13 cellular contexts compared by ENCODE assay signal in genomic region chr2:98734157-98734556, GRCh38. TPM values are rescaled to one million over a fixed set of nuclear protein-coding genes. Genes with fewer than 3 reads are reported as not detected.
DNase-seq lines count a peak whose midpoint lies in the region; ATAC-seq and TF ChIP-seq lines count a peak whose summit lies in the region.
"Had no signal": no experiment of that assay in that cellular context is flagged by ENCODE, and none has a peak within 500 bp of the region (broad histone marks: within the 10 kb centered on the region; RNA-seq: fewer than 3 reads in every experiment).

No MANE protein-coding gene starts in this region.

- H3K4me3 ChIP-seq in Peyer's patch (no peak overlapping the region), testis (no peak overlapping the region)

- peaks cover 32% of the 10 kb centered on the region for H3K36me3 Mint-ChIP-seq in activated naive CD4-positive, alpha-beta T cell treated with anti-CD3 and anti-CD28 coated beads, Interleukin-2, amount 10 ng/mL, durations not matched to agents 7 days and 5 days
- peaks cover 15% of the 10 kb centered on the region for H3K36me3 Mint-ChIP-seq in central memory CD8-positive, alpha-beta T cell (ENCODE audit: insufficient read depth)
- H3K36me3 Mint-ChIP-seq in stimulated activated effector memory CD8-positive, alpha-beta T cell treated with anti-CD3 and anti-CD28 coated beads, Interleukin-12 subunit alpha, Interleukin-12 subunit beta, amount 100 ng/mL, for 72 hours: no peaks in the 10 kb centered on the region

- intact Hi-C loops in testis (cut with DNase I; ENCODE audit: low total_unique reads): no loop called here

- no peak for TF ChIP-seq CTCF in Peyer's patch (IDR thresholded peaks at IDR 0.05)
- TF ChIP-seq CTCF in testis (IDR thresholded peaks at IDR 0.05): no peak

- peak overlapping the region; percentile 30 to 66 (median 54) for H3K27ac ChIP-seq in Peyer's patch
- no peak overlapping the region for H3K27ac ChIP-seq in testis

- ATAC-seq in central memory CD8-positive, alpha-beta T cell (replicated peaks; ENCODE audit: extremely low read depth, poor library complexity, severe bottlenecking): no peak
- ATAC-seq in stimulated activated effector memory CD8-positive, alpha-beta T cell treated with anti-CD3 and anti-CD28 coated beads, Interleukin-12 subunit alpha, Interleukin-12 subunit beta, amount 100 ng/mL, for 72 hours: no peak
- no peak for ATAC-seq in GM18861 (IDR thresholded peaks at IDR 0.05; ENCODE audit: unreplicated experiment)

- peaks cover 69% of the 10 kb centered on the region for H3K4me1 Mint-ChIP-seq in activated naive CD4-positive, alpha-beta T cell treated with anti-CD3 and anti-CD28 coated beads, Interleukin-2, amount 10 ng/mL, durations not matched to agents 7 days and 5 days
- H3K4me1 Mint-ChIP-seq in central memory CD8-positive, alpha-beta T cell: peaks cover 58% of the 10 kb centered on the region
- peaks cover 68% of the 10 kb centered on the region for H3K4me1 Mint-ChIP-seq in stimulated activated effector memory CD8-positive, alpha-beta T cell treated with anti-CD3 and anti-CD28 coated beads, Interleukin-12 subunit alpha, Interleukin-12 subunit beta, amount 100 ng/mL, for 72 hours

- H3K27ac Mint-ChIP-seq in activated naive CD4-positive, alpha-beta T cell treated with anti-CD3 and anti-CD28 coated beads, Interleukin-2, amount 10 ng/mL, durations not matched to agents 7 days and 5 days: peak overlapping the region; percentile 88
- H3K27ac Mint-ChIP-seq in central memory CD8-positive, alpha-beta T cell (ENCODE audit: low read depth): peak overlapping the region; percentile 89
- H3K27ac Mint-ChIP-seq in stimulated activated effector memory CD8-positive, alpha-beta T cell treated with anti-CD3 and anti-CD28 coated beads, Interleukin-12 subunit alpha, Interleukin-12 subunit beta, amount 100 ng/mL, for 72 hours: peak overlapping the region; percentile 83

- CTCF ChIA-PET in activated naive CD4-positive, alpha-beta T cell treated with anti-CD3 and anti-CD28 coated beads, Interleukin-2, amount 10 ng/mL, durations not matched to agents 7 days and 5 days (lab: Charles Lee): interaction anchor here (0.7 to 1.6 kb wide), 4 partner anchors 42 to 127 kb away, joined by 3 to 7 read pairs (median 4); no protein-coding TSS in a partner anchor

- H3K27me3 Mint-ChIP-seq in activated naive CD4-positive, alpha-beta T cell treated with anti-CD3 and anti-CD28 coated beads, Interleukin-2, amount 10 ng/mL, durations not matched to agents 7 days and 5 days: no peaks in the 10 kb centered on the region
- H3K27me3 Mint-ChIP-seq in central memory CD8-positive, alpha-beta T cell: no peaks in the 10 kb centered on the region

- H3K4me1 ChIP-seq in Peyer's patch: peaks cover 0 to 21% (median 0%) of the 10 kb centered on the region in 4 donors
- peaks cover 9% of the 10 kb centered on the region for H3K4me1 ChIP-seq in testis

- peaks cover 1% of the 10 kb centered on the region for H3K9me3 Mint-ChIP-seq in activated naive CD4-positive, alpha-beta T cell treated with anti-CD3 and anti-CD28 coated beads, Interleukin-2, amount 10 ng/mL, durations not matched to agents 7 days and 5 days
- no peaks in the 10 kb centered on the region for H3K9me3 Mint-ChIP-seq in central memory CD8-positive, alpha-beta T cell
- no peaks in the 10 kb centered on the region for H3K9me3 Mint-ChIP-seq in stimulated activated effector memory CD8-positive, alpha-beta T cell treated with anti-CD3 and anti-CD28 coated beads, Interleukin-12 subunit alpha, Interleukin-12 subunit beta, amount 100 ng/mL, for 72 hours

- peak overlapping the region; percentile 50 for H3K4me3 Mint-ChIP-seq in activated naive CD4-positive, alpha-beta T cell treated with anti-CD3 and anti-CD28 coated beads, Interleukin-2, amount 10 ng/mL, durations not matched to agents 7 days and 5 days
- H3K4me3 Mint-ChIP-seq in central memory CD8-positive, alpha-beta T cell: peak overlapping the region; percentile 88
- H3K4me3 Mint-ChIP-seq in stimulated activated effector memory CD8-positive, alpha-beta T cell treated with anti-CD3 and anti-CD28 coated beads, Interleukin-12 subunit alpha, Interleukin-12 subunit beta, amount 100 ng/mL, for 72 hours: peak overlapping the region; percentile 81

- TF ChIP-seq POLR2A in Peyer's patch (IDR thresholded peaks at IDR 0.05) (no peak), testis (IDR thresholded peaks at IDR 0.05) (no peak)

- no peaks in the 10 kb centered on the region for H3K9me3 ChIP-seq in Peyer's patch
- no peaks in the 10 kb centered on the region for H3K9me3 ChIP-seq in testis

- 53 to 57% methylated on average over 3 of the region's 3 CpGs for WGBS in testis, 2 donors

- peak; percentile 35 for DNase-seq in activated naive CD4-positive, alpha-beta T cell treated with anti-CD3 and anti-CD28 coated beads, Interleukin-2, amount 10 ng/mL, durations not matched to agents 7 days and 5 days
- no peak for DNase-seq in activated naive CD4-positive, alpha-beta T cell treated with anti-CD3 and anti-CD28 coated beads, Interleukin-2, amount 50 U/mL, for 16 hours
- DNase-seq in Peyer's patch: no peak
- DNase-seq in central memory CD8-positive, alpha-beta T cell (ENCODE audit: low spot score in 2 of 2): no peak
- DNase-seq in stimulated activated effector memory CD8-positive, alpha-beta T cell treated with anti-CD3 and anti-CD28 coated beads, Interleukin-12 subunit alpha, Interleukin-12 subunit beta, amount 100 ng/mL, for 72 hours (ENCODE audit: low spot score in 2 of 2): no peak
- no peak for DNase-seq in mucosa of gallbladder (ENCODE audit: low spot score)
- no peak for DNase-seq in testis
- DNase-seq: EL, midbrain, NCI-H1436 treated with DMSO at 0.1 percent for 48 hours, NCI-H526 treated with DMSO at 0.1 percent for 48 hours, T1000 had no signal

- no peaks in the 10 kb centered on the region for H3K27me3 ChIP-seq in Peyer's patch
- no peaks in the 10 kb centered on the region for H3K27me3 ChIP-seq in testis

- H3K36me3 ChIP-seq in Peyer's patch (no peaks in the 10 kb centered on the region), testis (ENCODE audit: low read depth, missing control alignments) (no peaks in the 10 kb centered on the region)

RNA-seq across cellular contexts. Expression of gene MGAT4A, which starts 3.2 kb away (rescaled TPM):
- total RNA-seq in Peyer's patch (100 to 1,000 TPM in 3 of 4 donors, 10 to 100 TPM in 1; 52.8 to 243 (median 175) TPM), mucosa of gallbladder (34.4 TPM), testis (10 to 100 TPM; 13.8 to 13.9 TPM)
- polyA plus RNA-seq in testis (ENCODE audit: insufficient read depth, low read depth, low replicate concordance): 12.1 TPM

Comparison
In these comparisons a context has a peak if more than half of its experiments do, and no peak if none do; other contexts are left out.
1. H3K27ac ChIP-seq: peak in Peyer's patch (4 of 4); none in testis (0 of 2).
2. Peak in every context shown above with its lines, with median percentiles within 50 percentile points of each other: H3K27ac Mint-ChIP-seq and H3K4me3 Mint-ChIP-seq.